ENCODE assay signal across 22 cellular contexts in the genomic region with DNA sequence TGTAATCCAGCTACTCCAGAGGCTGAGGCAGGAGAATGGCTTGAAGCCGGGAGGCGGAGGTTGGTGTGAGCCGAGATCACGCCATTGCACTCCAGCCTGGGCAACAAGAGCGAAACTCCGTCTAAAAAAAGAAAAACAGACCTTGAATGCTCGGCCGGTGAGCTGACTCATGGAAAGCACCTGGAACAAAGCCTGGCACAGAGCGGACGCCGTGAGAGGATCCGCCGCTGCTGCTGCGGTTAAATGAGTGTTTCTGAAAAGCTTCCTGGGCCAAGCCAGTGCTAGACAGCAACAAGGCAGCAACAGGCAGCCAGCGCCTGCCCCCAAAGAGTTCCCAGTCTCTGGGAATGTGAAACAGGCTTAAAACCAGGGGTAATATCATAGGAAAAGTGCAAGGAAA.
DNase-seq lines count a peak whose midpoint lies in the region; FAIRE-seq and TF ChIP-seq lines count a peak whose summit lies in the region.
"Had no signal": no experiment of that assay in that cellular context is flagged by ENCODE, and none has a peak within 500 bp of the region (broad histone marks: within the 10 kb centered on the region; RNA-seq: fewer than 3 reads in every experiment).

No MANE protein-coding gene starts in this region.

- no peak overlapping the region for H3K4me3 ChIP-seq in epithelial cell of esophagus (ENCODE audit: low read length)
- H3K4me3 ChIP-seq: esophagus muscularis mucosa, MG63, prostate gland, skin epidermis had no signal

- peaks cover 14% of the 10 kb centered on the region for H3K9me3 Mint-ChIP-seq in nephron progenitor cell
- H3K9me3 Mint-ChIP-seq in activated CD4-positive, alpha-beta T cell treated with anti-CD3 and anti-CD28 coated beads, Interleukin-2, amount 10 ng/mL, durations not matched to agents 24 days and 14 days, result no peaks in the 10 kb centered on the region
- H3K9me3 Mint-ChIP-seq: CD4-positive, CD25-positive, alpha-beta regulatory T cell; memory B cell; type B pancreatic cell had no signal

- peaks cover 14% of the 10 kb centered on the region for H3K36me3 Mint-ChIP-seq in nephron progenitor cell (ENCODE audit: low read depth)
- peaks cover 1% of the 10 kb centered on the region for H3K36me3 Mint-ChIP-seq in activated CD4-positive, alpha-beta T cell treated with anti-CD3 and anti-CD28 coated beads, Interleukin-2, amount 10 ng/mL, durations not matched to agents 24 days and 14 days (ENCODE audit: low read depth)
- H3K36me3 Mint-ChIP-seq: activated naive CD8-positive, alpha-beta T cell; CD4-positive, CD25-positive, alpha-beta regulatory T cell; memory B cell; type B pancreatic cell had no signal

- DNase-seq in HK-2 (ENCODE audit: unreplicated experiment) (peak; percentile 58), RCC 7860 (ENCODE audit: low spot score) (peak; percentile 58), epithelial cell of esophagus (ENCODE audit: low read depth) (peak; percentile 86), nephron progenitor cell (no peak), GM03348 (ENCODE audit: low spot score) (no peak), NOMO-1 treated with dmso at 0.1 percent for 144 hours (lab: John Stamatoyannopoulos, UW; ENCODE audit: unreplicated experiment) (no peak), HTR-8/SVneo (ENCODE audit: insufficient read length, low spot score) (no peak)
- DNase-seq in activated CD4-positive, alpha-beta T cell treated with anti-CD3 and anti-CD28 coated beads, Interleukin-2, amount 10 ng/mL, durations not matched to agents 24 days and 14 days, result no peak
- DNase-seq: CD4-positive, CD25-positive, alpha-beta regulatory T cell; DMS 273 treated with DMSO at 0.1 percent for 48 hours; effector CD4-positive, alpha-beta T cell; islet precursor cell; MG63; NCI-H1436; T-helper 9 cell had no signal

- H3K4me1 Mint-ChIP-seq in nephron progenitor cell, result peaks cover 85% of the 10 kb centered on the region
- H3K4me1 Mint-ChIP-seq in activated CD4-positive, alpha-beta T cell treated with anti-CD3 and anti-CD28 coated beads, Interleukin-2, amount 10 ng/mL, durations not matched to agents 24 days and 14 days, result peaks cover 24% of the 10 kb centered on the region
- H3K4me1 Mint-ChIP-seq: memory B cell had no signal

- FAIRE-seq in RCC 7860 (lab: Jason Lieb, UNC), result no peak
- FAIRE-seq in HTR-8/SVneo (lab: Jason Lieb, UNC), result no peak
- FAIRE-seq: G401.6 had no signal

- intact Hi-C loops in activated CD4-positive, alpha-beta T cell treated with anti-CD3 and anti-CD28 coated beads, Interleukin-2, amount 10 ng/mL, durations not matched to agents 24 days and 14 days (cut with micrococcal nuclease), result no loop called here

- H3K27me3 Mint-ChIP-seq in nephron progenitor cell (ENCODE audit: low read depth, poor library complexity), result no peaks in the 10 kb centered on the region
- H3K27me3 Mint-ChIP-seq in activated CD4-positive, alpha-beta T cell treated with anti-CD3 and anti-CD28 coated beads, Interleukin-2, amount 10 ng/mL, durations not matched to agents 24 days and 14 days, result no peaks in the 10 kb centered on the region
- H3K27me3 Mint-ChIP-seq: activated naive CD8-positive, alpha-beta T cell; CD4-positive, CD25-positive, alpha-beta regulatory T cell; type B pancreatic cell had no signal

- H3K27ac Mint-ChIP-seq in nephron progenitor cell, result peak overlapping the region; percentile 78
- no peak overlapping the region for H3K27ac Mint-ChIP-seq in activated CD4-positive, alpha-beta T cell treated with anti-CD3 and anti-CD28 coated beads, Interleukin-2, amount 10 ng/mL, durations not matched to agents 24 days and 14 days
- H3K27ac Mint-ChIP-seq: activated naive CD8-positive, alpha-beta T cell; memory B cell; type B pancreatic cell had no signal

- no peak overlapping the region for H3K4me3 Mint-ChIP-seq in nephron progenitor cell
- H3K4me3 Mint-ChIP-seq in activated CD4-positive, alpha-beta T cell treated with anti-CD3 and anti-CD28 coated beads, Interleukin-2, amount 10 ng/mL, durations not matched to agents 24 days and 14 days, result no peak overlapping the region
- H3K4me3 Mint-ChIP-seq: activated naive CD8-positive, alpha-beta T cell; memory B cell; type B pancreatic cell had no signal

- TF ChIP-seq CTCF in epithelial cell of esophagus (IDR thresholded peaks at IDR 0.05; ENCODE audit: insufficient read depth, low read depth, low read length, missing control alignments), result no peak
- no peak for TF ChIP-seq CTCF in nephron progenitor cell (IDR thresholded peaks at IDR 0.05)

Comparison
In these comparisons a context has a peak if more than half of its experiments do, and no peak if none do; other contexts are left out.
1. DNase-seq: peak in HK-2 (single experiment), RCC 7860 (single experiment) and epithelial cell of esophagus (single experiment); none in nephron progenitor cell (single experiment), GM03348 (single experiment), activated CD4-positive, alpha-beta T cell treated with anti-CD3 and anti-CD28 coated beads, Interleukin-2, amount 10 ng/mL, durations not matched to agents 24 days and 14 days (single experiment), NOMO-1 treated with dmso at 0.1 percent for 144 hours (single experiment) and HTR-8/SVneo (single experiment).